12 cellular contexts compared by ENCODE assay signal in genomic region chr16:25692734-25693508, GRCh38. TPM values are rescaled to one million over a fixed set of nuclear protein-coding genes. Genes with fewer than 3 reads are reported as not detected.
A peak's percentile ranks its signal among the peaks of the same experiment; 100 is the strongest.
DNase-seq lines count a peak whose midpoint lies in the region; ATAC-seq and TF ChIP-seq lines count a peak whose summit lies in the region.
"Had no signal": no experiment of that assay in that cellular context is flagged by ENCODE, and none has a peak within 500 bp of the region (broad histone marks: within the 10 kb centered on the region; RNA-seq: fewer than 3 reads in every experiment).

No MANE protein-coding gene starts in this region.

- peaks cover 9% of the 10 kb centered on the region for H3K4me1 ChIP-seq in HUES48 (ENCODE audit: control insufficient read depth, insufficient read depth, low read length)
- peaks cover 0 to 23% (median 7%) of the 10 kb centered on the region in 3 donors for H3K4me1 ChIP-seq in esophagus squamous epithelium
- H3K4me1 ChIP-seq in neuron (ENCODE audit: insufficient read depth, low read length) = peaks cover 3% of the 10 kb centered on the region

- TF ChIP-seq POLR2A in esophagus squamous epithelium (IDR thresholded peaks at IDR 0.05) = no peak

- H3K27ac ChIP-seq in HUES48 (ENCODE audit: low read depth, low read length) (no peak overlapping the region), esophagus squamous epithelium (no peak overlapping the region)

- H2AFZ ChIP-seq in neuron (ENCODE audit: low read depth, low read length) = peak overlapping the region; percentile 44

- H3K4me3 ChIP-seq in HUES48 (ENCODE audit: low read depth, low read length) (peak overlapping the region; percentile 64), esophagus squamous epithelium (peak overlapping the region; percentile 14 to 65 (median 32)), neuron (ENCODE audit: low read length) (peak overlapping the region; percentile 14)

- H3K36me3 Mint-ChIP-seq in Calu3 (ENCODE audit: insufficient read depth, unreplicated experiment) = no peaks in the 10 kb centered on the region
- H3K36me3 Mint-ChIP-seq: activated naive CD4-positive, alpha-beta T cell treated with anti-CD3 and anti-CD28 coated beads, Interleukin-2, amount 10 ng/mL, durations not matched to agents 7 days and 5 days had no signal

- H3K9me3 ChIP-seq in HUES48 (ENCODE audit: control insufficient read depth, insufficient read depth, low read length) = no peaks in the 10 kb centered on the region
- no peaks in the 10 kb centered on the region for H3K9me3 ChIP-seq in esophagus squamous epithelium
- H3K9me3 ChIP-seq in neuron (ENCODE audit: low read length) = no peaks in the 10 kb centered on the region

- intact Hi-C loops in Calu3 (cut with micrococcal nuclease; ENCODE audit: unreplicated experiment) (no loop called here), esophagus squamous epithelium (cut with DNase I) (no loop called here)

- no peaks in the 10 kb centered on the region for H3K9me3 Mint-ChIP-seq in Calu3 (ENCODE audit: low read depth, unreplicated experiment)
- H3K9me3 Mint-ChIP-seq: activated naive CD4-positive, alpha-beta T cell treated with anti-CD3 and anti-CD28 coated beads, Interleukin-2, amount 10 ng/mL, durations not matched to agents 7 days and 5 days had no signal

- H3K27me3 Mint-ChIP-seq in Calu3 (ENCODE audit: unreplicated experiment) = peaks cover 88% of the 10 kb centered on the region

- no peak overlapping the region; the same call in 1 of the 2 replicates for H3K9ac ChIP-seq in HUES48 (ENCODE audit: low read depth, low read length)

- 0 to 4% methylated on average over 9 to 14 of the region's 72 CpGs for WGBS in esophagus squamous epithelium, 2 donors

- H3K36me3 ChIP-seq in HUES48 (ENCODE audit: control insufficient read depth, insufficient read depth, low read length) = no peaks in the 10 kb centered on the region
- no peaks in the 10 kb centered on the region for H3K36me3 ChIP-seq in esophagus squamous epithelium
- no peaks in the 10 kb centered on the region for H3K36me3 ChIP-seq in neuron (ENCODE audit: insufficient read depth, low read length)

- no peak for TF ChIP-seq CTCF in Calu3 (IDR thresholded peaks at IDR 0.05; ENCODE audit: unreplicated experiment)
- TF ChIP-seq CTCF in esophagus squamous epithelium (IDR thresholded peaks at IDR 0.05) = no peak

- BruUV-seq in Calu3 (replicated peaks; lab: Mats Ljungman, UMichigan) = no TSS peak

- no peak for DNase-seq in Calu3
- no peak for DNase-seq in esophagus squamous epithelium (lab: John Stamatoyannopoulos, UW)
- no peak for DNase-seq in Kasumi-1 (lab: John Stamatoyannopoulos, UW)
- no peak for DNase-seq in stimulated activated CD8-positive, alpha-beta memory T cell treated with anti-CD3 and anti-CD28 coated beads, Interleukin-4, amount 100 ng/mL, for 48 hours
- DNase-seq: activated CD8-positive, alpha-beta memory T cell treated with anti-CD3 and anti-CD28 coated beads for 24 hours; activated naive CD4-positive, alpha-beta T cell treated with anti-CD3 and anti-CD28 coated beads, Interleukin-2, amount 10 ng/mL, durations not matched to agents 7 days and 5 days; CD4-positive, CD25-positive, alpha-beta regulatory T cell; T1000 had no signal

- H3K4me1 Mint-ChIP-seq in Calu3 (ENCODE audit: low read depth, unreplicated experiment) = no peaks in the 10 kb centered on the region

- H3K27me3 ChIP-seq in HUES48 (ENCODE audit: control insufficient read depth, insufficient read depth, low read length) (peaks cover 42% of the 10 kb centered on the region), esophagus squamous epithelium (peaks cover 0 to 92% (median 7%) of the 10 kb centered on the region in 4 donors), neuron (ENCODE audit: insufficient read depth, low read length) (peaks cover 74% of the 10 kb centered on the region)

- peak overlapping the region; percentile 20 for H3K4me3 Mint-ChIP-seq in Calu3 (ENCODE audit: low read depth, unreplicated experiment)
- H3K4me3 Mint-ChIP-seq: activated naive CD4-positive, alpha-beta T cell treated with anti-CD3 and anti-CD28 coated beads, Interleukin-2, amount 10 ng/mL, durations not matched to agents 7 days and 5 days had no signal

- no peak overlapping the region for H3K27ac Mint-ChIP-seq in Calu3 (ENCODE audit: unreplicated experiment)
- H3K27ac Mint-ChIP-seq: activated naive CD4-positive, alpha-beta T cell treated with anti-CD3 and anti-CD28 coated beads, Interleukin-2, amount 10 ng/mL, durations not matched to agents 7 days and 5 days; CD4-positive, CD25-positive, alpha-beta regulatory T cell had no signal

- ATAC-seq in HG02642 (IDR thresholded peaks at IDR 0.05; ENCODE audit: poor library complexity, unreplicated experiment) (no peak), HG02884 (IDR thresholded peaks at IDR 0.05; ENCODE audit: unreplicated experiment) (no peak)

- CTCF ChIA-PET in Calu3 (lab: Charles Lee) = no interaction called here

RNA-seq across cellular contexts. Expression of gene HS3ST4, which starts 1.2 kb away (rescaled TPM):
- total RNA-seq in Calu3 (2022) (not detected in 2 replicates), esophagus squamous epithelium (1 to 10 TPM in 1 of 4 donors, under 1 TPM in 3; 0.15 to 4.6 (median 0.37) TPM)
- total RNA-seq: CD4-positive, CD25-positive, alpha-beta regulatory T cell had no signal

Comparison
In these comparisons a context has a peak if more than half of its experiments do, and no peak if none do; other contexts are left out.
1. H3K4me3 ChIP-seq: peak in every context shown above with its lines; median percentile 64 in HUES48; 32 in esophagus squamous epithelium; 14 in neuron.